9 cellular contexts compared by ENCODE assay signal in the genomic region with DNA sequence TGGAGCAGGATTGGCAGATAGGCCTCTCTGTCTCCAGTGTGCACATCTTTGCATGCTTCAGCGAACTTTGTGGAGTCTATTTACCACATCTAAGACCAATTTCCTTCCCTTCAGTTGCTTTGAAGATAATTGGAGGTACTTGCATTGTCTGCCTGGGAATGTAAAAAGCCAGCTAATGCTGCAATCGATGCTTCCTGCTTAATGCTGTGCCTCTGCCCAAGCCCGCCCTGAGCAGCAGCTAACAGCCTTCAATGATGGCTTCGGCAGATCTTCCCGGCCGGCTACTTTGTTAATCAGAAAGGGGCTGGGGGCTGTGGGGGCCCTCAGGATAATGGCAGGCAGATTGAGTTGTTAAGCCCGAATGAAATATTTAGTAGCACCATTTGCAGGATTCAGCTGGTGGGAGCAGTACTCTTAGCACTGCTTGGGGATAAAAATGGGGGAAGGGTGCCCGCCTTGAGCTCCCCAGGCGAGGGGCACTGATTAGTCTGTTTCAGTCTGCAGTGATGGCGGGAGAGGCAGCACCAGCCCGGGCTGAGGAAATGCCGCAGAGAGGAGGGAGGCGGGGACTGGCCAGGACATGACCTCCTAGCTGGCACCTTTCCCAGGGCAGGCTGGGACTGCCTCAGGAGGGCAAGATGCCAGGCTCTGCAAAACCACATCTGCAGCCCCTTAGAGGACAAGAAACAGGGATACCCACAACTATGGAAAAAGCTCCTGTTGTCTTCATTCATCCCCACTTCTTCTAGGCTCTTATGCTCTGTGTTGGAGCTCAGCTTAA.
DNase-seq lines count a peak whose midpoint lies in the region; ATAC-seq and TF ChIP-seq lines count a peak whose summit lies in the region.
"Had no signal": no experiment of that assay in that cellular context is flagged by ENCODE, and none has a peak within 500 bp of the region (broad histone marks: within the 10 kb centered on the region; RNA-seq: fewer than 3 reads in every experiment).

No MANE protein-coding gene starts in this region.

- H3K27me3 Mint-ChIP-seq in Calu3 (ENCODE audit: unreplicated experiment) (peaks cover 46% of the 10 kb centered on the region), nephron progenitor cell (ENCODE audit: low read depth, poor library complexity) (peaks cover 15% of the 10 kb centered on the region)
- H3K27me3 Mint-ChIP-seq in dendritic cell treated with granulocyte-macrophage colony-stimulating factor and Interleukin-4, amounts not matched to agents 40 ng/mL and 50 ng/mL, for 4 days: peaks cover 4% of the 10 kb centered on the region
- peaks cover 49% of the 10 kb centered on the region for H3K27me3 Mint-ChIP-seq in stimulated activated naive CD8-positive, alpha-beta T cell treated with anti-CD3 and anti-CD28 coated beads, Interleukin-15, amount 100 ng/mL, for 72 hours

- peaks cover 2% of the 10 kb centered on the region for H3K9me3 Mint-ChIP-seq in Calu3 (ENCODE audit: low read depth, unreplicated experiment)
- H3K9me3 Mint-ChIP-seq in dendritic cell treated with granulocyte-macrophage colony-stimulating factor and Interleukin-4, amounts not matched to agents 40 ng/mL and 50 ng/mL, for 4 days: no peaks in the 10 kb centered on the region
- no peaks in the 10 kb centered on the region for H3K9me3 Mint-ChIP-seq in nephron progenitor cell
- peaks cover 0 to 6% of the 10 kb centered on the region in 2 donors for H3K9me3 Mint-ChIP-seq in stimulated activated naive CD8-positive, alpha-beta T cell treated with anti-CD3 and anti-CD28 coated beads, Interleukin-15, amount 100 ng/mL, for 72 hours

- H3K4me1 Mint-ChIP-seq in Calu3 (ENCODE audit: low read depth, unreplicated experiment) (no peaks in the 10 kb centered on the region), nephron progenitor cell (peaks cover 12% of the 10 kb centered on the region)
- peaks cover 21% of the 10 kb centered on the region for H3K4me1 Mint-ChIP-seq in dendritic cell treated with granulocyte-macrophage colony-stimulating factor and Interleukin-4, amounts not matched to agents 40 ng/mL and 50 ng/mL, for 4 days (ENCODE audit: low read depth)
- H3K4me1 Mint-ChIP-seq in stimulated activated naive CD8-positive, alpha-beta T cell treated with anti-CD3 and anti-CD28 coated beads, Interleukin-15, amount 100 ng/mL, for 72 hours: no peaks in the 10 kb centered on the region

- H3K27ac Mint-ChIP-seq in Calu3 (ENCODE audit: unreplicated experiment) (no peak overlapping the region), nephron progenitor cell (no peak overlapping the region)
- H3K27ac Mint-ChIP-seq in dendritic cell treated with granulocyte-macrophage colony-stimulating factor and Interleukin-4, amounts not matched to agents 40 ng/mL and 50 ng/mL, for 4 days: no peak overlapping the region
- no peak overlapping the region for H3K27ac Mint-ChIP-seq in stimulated activated naive CD8-positive, alpha-beta T cell treated with anti-CD3 and anti-CD28 coated beads, Interleukin-15, amount 100 ng/mL, for 72 hours

- BruUV-seq in Calu3 (replicated peaks; lab: Mats Ljungman, UMichigan): no TSS peak

- TF ChIP-seq CTCF in Calu3 (IDR thresholded peaks at IDR 0.05; ENCODE audit: unreplicated experiment) (no peak), nephron progenitor cell (IDR thresholded peaks at IDR 0.05) (no peak)

- DNase-seq in Calu3: peak; percentile 68
- DNase-seq in NCI-H2196 treated with DMSO at 0.1 percent for 48 hours (lab: John Stamatoyannopoulos, UW; ENCODE audit: unreplicated experiment): peak; percentile 95
- DNase-seq in myocyte (ENCODE audit: low read depth): peak; percentile 1
- no peak for DNase-seq in DMS114 treated with DMSO at 0.1 percent for 48 hours (lab: John Stamatoyannopoulos, UW; ENCODE audit: unreplicated experiment)
- DNase-seq in nephron progenitor cell: no peak
- DNase-seq in stimulated activated naive CD8-positive, alpha-beta T cell treated with anti-CD3 and anti-CD28 coated beads, Interleukin-15, amount 100 ng/mL, for 72 hours: no peak

- CTCF ChIA-PET in Calu3 (lab: Charles Lee): interaction anchor here (0.5 kb wide), 1 partner anchor 28 kb away, joined by 6 read pairs; no protein-coding TSS in a partner anchor

- intact Hi-C loops in Calu3 (cut with micrococcal nuclease; ENCODE audit: unreplicated experiment): no loop called here
- intact Hi-C loops in dendritic cell treated with granulocyte-macrophage colony-stimulating factor and Interleukin-4, amounts not matched to agents 40 ng/mL and 50 ng/mL, for 4 days (cut with micrococcal nuclease): no loop called here

- H3K36me3 Mint-ChIP-seq in Calu3 (ENCODE audit: insufficient read depth, unreplicated experiment): no peaks in the 10 kb centered on the region
- no peaks in the 10 kb centered on the region for H3K36me3 Mint-ChIP-seq in dendritic cell treated with granulocyte-macrophage colony-stimulating factor and Interleukin-4, amounts not matched to agents 40 ng/mL and 50 ng/mL, for 4 days (ENCODE audit: low read depth)
- H3K36me3 Mint-ChIP-seq in nephron progenitor cell (ENCODE audit: low read depth): no peaks in the 10 kb centered on the region

- no peak for ATAC-seq in HG02970 (IDR thresholded peaks at IDR 0.05; ENCODE audit: low FRiP score, unreplicated experiment)
- ATAC-seq in stimulated activated naive CD8-positive, alpha-beta T cell treated with anti-CD3 and anti-CD28 coated beads, Interleukin-15, amount 100 ng/mL, for 72 hours: no peak
- ATAC-seq: K562 had no signal

- H3K4me3 Mint-ChIP-seq in Calu3 (ENCODE audit: low read depth, unreplicated experiment) (no peak overlapping the region), nephron progenitor cell (no peak overlapping the region)
- peak overlapping the region; percentile 41 for H3K4me3 Mint-ChIP-seq in dendritic cell treated with granulocyte-macrophage colony-stimulating factor and Interleukin-4, amounts not matched to agents 40 ng/mL and 50 ng/mL, for 4 days
- H3K4me3 Mint-ChIP-seq in stimulated activated naive CD8-positive, alpha-beta T cell treated with anti-CD3 and anti-CD28 coated beads, Interleukin-15, amount 100 ng/mL, for 72 hours: no peak overlapping the region

Comparison
In these comparisons a context has a peak if more than half of its experiments do, and no peak if none do; other contexts are left out.
1. DNase-seq: peak in Calu3 (single experiment), NCI-H2196 treated with DMSO at 0.1 percent for 48 hours (single experiment) and myocyte (single experiment); none in DMS114 treated with DMSO at 0.1 percent for 48 hours (single experiment), nephron progenitor cell (single experiment) and stimulated activated naive CD8-positive, alpha-beta T cell treated with anti-CD3 and anti-CD28 coated beads, Interleukin-15, amount 100 ng/mL, for 72 hours (0 of 2).